In genomic region chr6:27230758-27231111, GRCh38 we compare ENCODE assay signal across 12 cellular contexts. TPM values are rescaled to one million over a fixed set of nuclear protein-coding genes. Genes with fewer than 3 reads are reported as not detected.
DNase-seq lines count a peak whose midpoint lies in the region; ATAC-seq and TF ChIP-seq lines count a peak whose summit lies in the region.
"Had no signal": no experiment of that assay in that cellular context is flagged by ENCODE, and none has a peak within 500 bp of the region (broad histone marks: within the 10 kb centered on the region; RNA-seq: fewer than 3 reads in every experiment).

No MANE protein-coding gene starts in this region.

- H2AFZ ChIP-seq in osteoblast (ENCODE audit: low read length): peak overlapping the region; percentile 33

- DNase-seq in NCI-H82 (lab: John Stamatoyannopoulos, UW): peak; percentile 44
- DNase-seq in NCI-H82 treated with DMSO at 0.1 percent for 48 hours (lab: John Stamatoyannopoulos, UW; ENCODE audit: unreplicated experiment): no peak
- peak; percentile 88 for DNase-seq in NCI-H748 (lab: John Stamatoyannopoulos, UW; ENCODE audit: unreplicated experiment)
- DNase-seq in epithelial cell of esophagus (ENCODE audit: low read depth): no peak
- DNase-seq in osteoblast (ENCODE audit: insufficient read length, low spot score, missing footprints): no peak
- no peak for DNase-seq in GM10266 (ENCODE audit: extremely low spot score)
- no peak for DNase-seq in NCI-H2107 (lab: John Stamatoyannopoulos, UW)
- DNase-seq: activated gamma-delta T cell, SIG-M5, substantia nigra had no signal

- no peaks in the 10 kb centered on the region for H4K20me1 ChIP-seq in osteoblast (ENCODE audit: insufficient read depth, low read length)

- H3K9me3 ChIP-seq in osteoblast (ENCODE audit: low read depth, low read length): no peaks in the 10 kb centered on the region
- H3K9me3 ChIP-seq: body of pancreas had no signal

- ATAC-seq in HG03520 (IDR thresholded peaks at IDR 0.05; ENCODE audit: unreplicated experiment): no peak
- ATAC-seq: body of pancreas had no signal

- no peaks in the 10 kb centered on the region for H3K36me3 ChIP-seq in osteoblast (ENCODE audit: insufficient read depth, low read length)

- TF ChIP-seq CTCF in epithelial cell of esophagus (IDR thresholded peaks at IDR 0.05; ENCODE audit: insufficient read depth, low read depth, low read length, missing control alignments) (no peak), osteoblast (IDR thresholded peaks at IDR 0.05; ENCODE audit: extremely low read depth, low read depth, low read length) (no peak), GM10266 (IDR thresholded peaks at IDR 0.05; ENCODE audit: control insufficient read depth, insufficient read depth, low read depth, missing control alignments) (no peak)

- H3K79me2 ChIP-seq in osteoblast (ENCODE audit: insufficient read depth, low read length): no peaks in the 10 kb centered on the region

- peak overlapping the region; percentile 58 for H3K4me2 ChIP-seq in osteoblast (ENCODE audit: insufficient read depth, low read length)

- H3K4me3 ChIP-seq in epithelial cell of esophagus (ENCODE audit: low read length) (peak overlapping the region; percentile 40), osteoblast (ENCODE audit: insufficient read depth, low read length) (peak overlapping the region; percentile 2)
- H3K4me3 ChIP-seq: body of pancreas had no signal

- H3K27ac ChIP-seq in osteoblast (ENCODE audit: low read depth, low read length): no peak overlapping the region
- H3K27ac ChIP-seq: body of pancreas had no signal

- no peaks in the 10 kb centered on the region for H3K27me3 ChIP-seq in osteoblast (ENCODE audit: insufficient read depth, low read length)

- no peaks in the 10 kb centered on the region for H3K4me1 ChIP-seq in osteoblast (ENCODE audit: insufficient read depth, low read length)
- H3K4me1 ChIP-seq: body of pancreas had no signal

RNA-seq across cellular contexts. Expression of gene PRSS16, which starts 16.8 kb away (rescaled TPM):
- not detected in 2 replicates for total RNA-seq in osteoblast

Comparison
In these comparisons a context has a peak if more than half of its experiments do, and no peak if none do; other contexts are left out.
1. DNase-seq: peak in NCI-H82 (single experiment) and NCI-H748 (single experiment); none in NCI-H82 treated with DMSO at 0.1 percent for 48 hours (single experiment), epithelial cell of esophagus (single experiment), osteoblast (single experiment), GM10266 (single experiment) and NCI-H2107 (single experiment).